Comparison of ENCODE assay signal across 1 cellular context in genomic region chr3:160016972-160017371, GRCh38.
TF ChIP-seq lines count a peak whose summit lies in the region.

No MANE protein-coding gene starts in this region.

TF ChIP-seq in HepG2, 621 proteins besides CTCF, POLR2A, EP300 and RAD21 (continued from another document):
- TF ChIP-seq, protein P1, sequence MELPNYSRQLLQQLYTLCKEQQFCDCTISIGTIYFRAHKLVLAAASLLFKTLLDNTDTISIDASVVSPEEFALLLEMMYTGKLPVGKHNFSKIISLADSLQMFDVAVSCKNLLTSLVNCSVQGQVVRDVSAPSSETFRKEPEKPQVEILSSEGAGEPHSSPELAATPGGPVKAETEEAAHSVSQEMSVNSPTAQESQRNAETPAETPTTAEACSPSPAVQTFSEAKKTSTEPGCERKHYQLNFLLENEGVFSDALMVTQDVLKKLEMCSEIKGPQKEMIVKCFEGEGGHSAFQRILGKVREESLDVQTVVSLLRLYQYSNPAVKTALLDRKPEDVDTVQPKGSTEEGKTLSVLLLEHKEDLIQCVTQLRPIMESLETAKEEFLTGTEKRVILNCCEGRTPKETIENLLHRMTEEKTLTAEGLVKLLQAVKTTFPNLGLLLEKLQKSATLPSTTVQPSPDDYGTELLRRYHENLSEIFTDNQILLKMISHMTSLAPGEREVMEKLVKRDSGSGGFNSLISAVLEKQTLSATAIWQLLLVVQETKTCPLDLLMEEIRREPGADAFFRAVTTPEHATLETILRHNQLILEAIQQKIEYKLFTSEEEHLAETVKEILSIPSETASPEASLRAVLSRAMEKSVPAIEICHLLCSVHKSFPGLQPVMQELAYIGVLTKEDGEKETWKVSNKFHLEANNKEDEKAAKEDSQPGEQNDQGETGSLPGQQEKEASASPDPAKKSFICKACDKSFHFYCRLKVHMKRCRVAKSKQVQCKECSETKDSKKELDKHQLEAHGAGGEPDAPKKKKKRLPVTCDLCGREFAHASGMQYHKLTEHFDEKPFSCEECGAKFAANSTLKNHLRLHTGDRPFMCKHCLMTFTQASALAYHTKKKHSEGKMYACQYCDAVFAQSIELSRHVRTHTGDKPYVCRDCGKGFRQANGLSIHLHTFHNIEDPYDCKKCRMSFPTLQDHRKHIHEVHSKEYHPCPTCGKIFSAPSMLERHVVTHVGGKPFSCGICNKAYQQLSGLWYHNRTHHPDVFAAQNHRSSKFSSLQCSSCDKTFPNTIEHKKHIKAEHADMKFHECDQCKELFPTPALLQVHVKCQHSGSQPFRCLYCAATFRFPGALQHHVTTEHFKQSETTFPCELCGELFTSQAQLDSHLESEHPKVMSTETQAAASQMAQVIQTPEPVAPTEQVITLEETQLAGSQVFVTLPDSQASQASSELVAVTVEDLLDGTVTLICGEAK (IDR thresholded peaks at IDR 0.05), result peak; percentile 56
- TF ChIP-seq, protein P1 (CRISPR knock-in tag; IDR thresholded peaks at IDR 0.05), result no peak
- TF ChIP-seq PAXIP1 (CRISPR knock-in tag; conservative IDR thresholded peaks at IDR 0.05) (0 out of 2 replicates have a peak, but pooled peaks have one; percentile 12), DMAP1 (CRISPR knock-in tag; IDR thresholded peaks at IDR 0.05) (no peak)
